ENCODE assay signal across 15 cellular contexts in the genomic region with DNA sequence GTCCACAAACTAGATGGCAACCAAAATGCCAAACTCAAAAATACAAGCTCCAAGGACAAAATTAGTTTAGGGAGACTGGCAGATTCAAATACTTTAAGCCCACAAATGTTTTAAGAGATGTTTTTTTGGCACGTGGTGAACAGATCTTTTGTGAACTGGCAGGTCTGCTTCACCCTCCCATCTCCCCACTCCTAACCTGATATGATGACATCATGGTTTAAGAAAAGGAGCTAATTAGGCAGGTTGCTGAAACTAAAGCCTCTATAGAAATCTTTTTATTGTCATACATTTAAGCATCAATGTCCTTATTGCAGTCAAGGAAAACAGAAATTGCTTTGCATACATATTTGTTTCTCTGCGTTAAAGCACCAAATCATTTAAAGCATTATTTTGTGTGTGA. TPM values are rescaled to one million over a fixed set of nuclear protein-coding genes. Genes with fewer than 3 reads are reported as not detected.
DNase-seq lines count a peak whose midpoint lies in the region; ATAC-seq, FAIRE-seq and TF ChIP-seq lines count a peak whose summit lies in the region.
"Had no signal": no experiment of that assay in that cellular context is flagged by ENCODE, and none has a peak within 500 bp of the region (broad histone marks: within the 10 kb centered on the region; RNA-seq: fewer than 3 reads in every experiment).

No MANE protein-coding gene starts in this region.

- H3K27me3 ChIP-seq in ACC112 (ENCODE audit: insufficient read depth, low read length) (no peaks in the 10 kb centered on the region), astrocyte (ENCODE audit: insufficient read depth, low read length) (no peaks in the 10 kb centered on the region), SJCRH30 (no peaks in the 10 kb centered on the region)
- H3K27me3 ChIP-seq: ovary had no signal

- H3K9me3 Mint-ChIP-seq in astrocyte (ENCODE audit: unreplicated experiment) (peaks cover 2% of the 10 kb centered on the region), glutamatergic neuron (ENCODE audit: unreplicated experiment) (peaks cover 6% of the 10 kb centered on the region)
- H3K9me3 Mint-ChIP-seq: activated naive CD4-positive, alpha-beta T cell treated with anti-CD3 and anti-CD28 coated beads, Interleukin-2, amount 10 ng/mL, durations not matched to agents 7 days and 5 days had no signal

- no peaks in the 10 kb centered on the region for H3K27me3 Mint-ChIP-seq in astrocyte (ENCODE audit: low read depth, unreplicated experiment)
- no peaks in the 10 kb centered on the region for H3K27me3 Mint-ChIP-seq in glutamatergic neuron (ENCODE audit: unreplicated experiment)

- H3K4me3 Mint-ChIP-seq in astrocyte (ENCODE audit: unreplicated experiment) (peak overlapping the region; percentile 86), glutamatergic neuron (ENCODE audit: unreplicated experiment) (no peak overlapping the region)
- H3K4me3 Mint-ChIP-seq: activated naive CD4-positive, alpha-beta T cell treated with anti-CD3 and anti-CD28 coated beads, Interleukin-2, amount 10 ng/mL, durations not matched to agents 7 days and 5 days had no signal

- DNase-seq in M059J (ENCODE audit: low read depth): peak; percentile 15
- DNase-seq in astrocyte (ENCODE audit: low read depth): no peak
- no peak for DNase-seq in glutamatergic neuron
- DNase-seq in SJCRH30: no peak
- DNase-seq in NCI-H128 (lab: John Stamatoyannopoulos, UW; ENCODE audit: unreplicated experiment): no peak
- no peak for DNase-seq in HuH-7 (ENCODE audit: low spot score)
- DNase-seq: activated CD8-positive, alpha-beta memory T cell treated with anti-CD3 and anti-CD28 coated beads, Interleukin-2, amount 50 U/mL, for 4 hours; activated naive CD4-positive, alpha-beta T cell treated with anti-CD3 and anti-CD28 coated beads, Interleukin-2, amount 10 ng/mL, durations not matched to agents 7 days and 5 days; left colon; ovary; stimulated activated CD4-positive, alpha-beta T cell treated with anti-CD3 and anti-CD28 coated beads, Interleukin-4, amount 100 ng/mL, for 1 hour; stimulated activated CD8-positive, alpha-beta memory T cell treated with anti-CD3 and anti-CD28 coated beads, Interleukin-4, amount 100 ng/mL, for 48 hours; T1000 had no signal

- H2AFZ ChIP-seq in ACC112 (ENCODE audit: low read length, unreplicated experiment): no peak overlapping the region
- no peak overlapping the region for H2AFZ ChIP-seq in astrocyte (ENCODE audit: low read depth, low read length)

- H3K27ac Mint-ChIP-seq in astrocyte (ENCODE audit: unreplicated experiment): peak overlapping the region; percentile 74
- H3K27ac Mint-ChIP-seq in glutamatergic neuron (ENCODE audit: unreplicated experiment): peak overlapping the region; percentile 80
- H3K27ac Mint-ChIP-seq: activated naive CD4-positive, alpha-beta T cell treated with anti-CD3 and anti-CD28 coated beads, Interleukin-2, amount 10 ng/mL, durations not matched to agents 7 days and 5 days had no signal

- no peak overlapping the region for H3K9ac ChIP-seq in astrocyte (ENCODE audit: low read length)

- H3K36me3 ChIP-seq in ACC112 (ENCODE audit: insufficient read depth, low read length) (peaks cover 19% of the 10 kb centered on the region), astrocyte (ENCODE audit: insufficient read depth, low read length) (peaks cover 23% of the 10 kb centered on the region), SJCRH30 (peaks cover 53% of the 10 kb centered on the region)
- H3K36me3 ChIP-seq: ovary had no signal

- peak overlapping the region; percentile 88; the same call in 1 of the 2 replicates for H3K4me3 ChIP-seq in ACC112 (ENCODE audit: low read depth, low read length)
- no peak overlapping the region for H3K4me3 ChIP-seq in astrocyte (ENCODE audit: insufficient read depth, low read depth, low read length)
- H3K4me3 ChIP-seq in SJCRH30: no peak overlapping the region
- H3K4me3 ChIP-seq: ovary had no signal

- H3K27ac ChIP-seq in ACC112 (ENCODE audit: low read depth, low read length) (no peak overlapping the region), astrocyte (ENCODE audit: low read depth, low read length) (no peak overlapping the region), SJCRH30 (no peak overlapping the region; the same call in 1 of the 2 replicates)
- H3K27ac ChIP-seq: ovary had no signal

- H3K79me2 ChIP-seq in ACC112 (ENCODE audit: control insufficient read depth, insufficient read depth, low read length, unreplicated experiment) (peaks cover 81% of the 10 kb centered on the region), astrocyte (ENCODE audit: insufficient read depth, low read length) (peaks cover 97% of the 10 kb centered on the region)

- H3K9me3 ChIP-seq in astrocyte (ENCODE audit: insufficient read depth, low read depth, low read length) (no peaks in the 10 kb centered on the region), SJCRH30 (replicated peaks) (no peaks in the 10 kb centered on the region)
- H3K9me3 ChIP-seq: ovary had no signal

- no peak for TF ChIP-seq CTCF in astrocyte (IDR thresholded peaks at IDR 0.05; ENCODE audit: insufficient read depth, low read depth, low read length)
- no peak for TF ChIP-seq CTCF in glutamatergic neuron (IDR thresholded peaks at IDR 0.05; ENCODE audit: partially characterized antibody, unreplicated experiment)

- H3K36me3 Mint-ChIP-seq in astrocyte (ENCODE audit: low read depth, unreplicated experiment): peaks cover 15% of the 10 kb centered on the region
- H3K36me3 Mint-ChIP-seq in glutamatergic neuron (ENCODE audit: unreplicated experiment): no peaks in the 10 kb centered on the region
- H3K36me3 Mint-ChIP-seq: activated naive CD4-positive, alpha-beta T cell treated with anti-CD3 and anti-CD28 coated beads, Interleukin-2, amount 10 ng/mL, durations not matched to agents 7 days and 5 days had no signal

- FAIRE-seq in astrocyte (lab: Jason Lieb, UNC): no peak

- H3K4me1 ChIP-seq in ACC112 (ENCODE audit: control insufficient read depth, insufficient read depth, low read length, unreplicated experiment): peaks cover 27% of the 10 kb centered on the region
- peaks cover 25% of the 10 kb centered on the region for H3K4me1 ChIP-seq in astrocyte (ENCODE audit: insufficient read depth, low read length)
- H3K4me1 ChIP-seq in SJCRH30: peaks cover 36% of the 10 kb centered on the region

- H3K4me1 Mint-ChIP-seq in astrocyte (ENCODE audit: low read depth, unreplicated experiment) (peaks cover 31% of the 10 kb centered on the region), glutamatergic neuron (ENCODE audit: low read depth, unreplicated experiment) (peaks cover 49% of the 10 kb centered on the region)
- H3K4me1 Mint-ChIP-seq: activated naive CD4-positive, alpha-beta T cell treated with anti-CD3 and anti-CD28 coated beads, Interleukin-2, amount 10 ng/mL, durations not matched to agents 7 days and 5 days had no signal

- ATAC-seq in esophagus mucosa: no peak
- ATAC-seq: left colon had no signal

- peak overlapping the region; percentile 90 for H3K4me2 ChIP-seq in astrocyte (ENCODE audit: low read length)

- H4K20me1 ChIP-seq in astrocyte (ENCODE audit: insufficient read depth, low read length): peaks cover 6% of the 10 kb centered on the region

RNA-seq across cellular contexts. Expression of gene LRIG3, which starts 5.8 kb away (rescaled TPM):
- 25.9 and 32.6 TPM in 2 replicates for total RNA-seq in M059J (2014; rRNA removed; shearing (Covaris generic))
- 96.0 and 129 TPM in 2 replicates for total RNA-seq in astrocyte
- total RNA-seq in glutamatergic neuron (ENCODE audit: unreplicated experiment): 6.9 TPM
- 28.2 TPM for total RNA-seq in esophagus mucosa
- 129 and 150 TPM in 2 replicates for total RNA-seq in SJCRH30 (2014; rRNA removed; shearing (Covaris generic))
